1 cellular context compared by ENCODE assay signal in the genomic region with DNA sequence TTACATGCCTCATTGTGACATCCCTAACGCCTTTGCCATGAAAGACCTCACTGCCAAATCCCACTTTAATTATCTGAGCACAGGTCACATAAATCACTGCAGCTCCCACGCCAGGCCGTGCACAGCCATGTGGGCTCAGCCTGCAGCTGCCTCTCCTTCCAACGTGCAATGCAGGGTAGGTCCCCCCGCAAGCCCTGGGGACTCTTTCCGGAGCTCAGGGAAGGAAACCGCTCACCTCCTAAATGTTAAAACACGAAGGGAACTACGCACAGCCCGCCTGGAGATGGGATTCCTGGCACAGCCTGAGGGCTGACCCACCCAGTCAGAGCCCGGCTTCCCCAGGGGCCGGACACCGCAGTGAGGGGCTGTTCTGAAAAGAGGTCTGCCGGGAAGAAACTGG.
TF ChIP-seq lines count a peak whose summit lies in the region.

No MANE protein-coding gene starts in this region.

TF ChIP-seq in WTC11, 78 proteins besides CTCF, POLR2A, EP300 and RAD21 (continued from another document):
- no peak for TF ChIP-seq IRF1 (CRISPR knock-in tag; IDR thresholded peaks at IDR 0.05)
- no peak for TF ChIP-seq OVOL2 (CRISPR knock-in tag; IDR thresholded peaks at IDR 0.05; ENCODE audit: borderline replicate concordance)
- TF ChIP-seq JUN (CRISPR knock-in tag; IDR thresholded peaks at IDR 0.05) = no peak
- TF ChIP-seq ESRRA (CRISPR knock-in tag; IDR thresholded peaks at IDR 0.05; ENCODE audit: borderline replicate concordance) = no peak
